6 cellular contexts compared by ENCODE assay signal in genomic region chr10:51669041-51669440, GRCh38.
"Had no signal": no experiment of that assay in that cellular context is flagged by ENCODE, and none has a peak within 500 bp of the region (broad histone marks: within the 10 kb centered on the region; RNA-seq: fewer than 3 reads in every experiment).

No MANE protein-coding gene starts in this region.

- DNase-seq: GDM1, GF-D8 had no signal

- FAIRE-seq: GM12878, GM12891, GM12892, GM18507 had no signal

- ATAC-seq: GM12878 had no signal

- H3K4me3 ChIP-seq: GM12878 had no signal
